Comparison of ENCODE assay signal across 24 cellular contexts in genomic region chr7:76044375-76044774, GRCh38.
"Had no signal": no experiment of that assay in that cellular context is flagged by ENCODE, and none has a peak within 500 bp of the region (broad histone marks: within the 10 kb centered on the region; RNA-seq: fewer than 3 reads in every experiment).

No MANE protein-coding gene starts in this region.

- FAIRE-seq: bronchial epithelial cell had no signal

- ATAC-seq: activated CD8-positive, alpha-beta memory T cell treated with anti-CD3 and anti-CD28 coated beads, Interleukin-2, amount 10 ng/mL, durations not matched to agents 7 days and 5 days; activated CD8-positive, alpha-beta T cell treated with anti-CD3 and anti-CD28 coated beads for 36 hours; gastroesophageal sphincter; natural killer cell treated with Interleukin-12 subunit alpha and Interleukin-12 subunit beta and Interleukin-15 and Interleukin-18, amount 100 ng/mL, for 72 hours; right cardiac atrium had no signal

- H3K4me3 Mint-ChIP-seq: activated CD8-positive, alpha-beta memory T cell treated with anti-CD3 and anti-CD28 coated beads, Interleukin-2, amount 10 ng/mL, durations not matched to agents 7 days and 5 days; activated CD8-positive, alpha-beta T cell treated with anti-CD3 and anti-CD28 coated beads for 36 hours; activated naive CD8-positive, alpha-beta T cell treated with anti-CD3 and anti-CD28 coated beads, Interleukin-2, amount 10 ng/mL, durations not matched to agents 7 days and 5 days; endodermal cell; natural killer cell treated with Interleukin-12 subunit alpha and Interleukin-12 subunit beta and Interleukin-15 and Interleukin-18, amount 100 ng/mL, for 72 hours; T-helper 1 cell treated with Interleukin-12 subunit alpha and Interleukin-12 subunit beta and Interleukin-4 antibody, amounts not matched to agents 30 μg/mL and 1 μg/mL, for 36 hours had no signal

- H2AFZ ChIP-seq: parathyroid adenoma had no signal

- H3K27ac Mint-ChIP-seq: activated CD8-positive, alpha-beta memory T cell treated with anti-CD3 and anti-CD28 coated beads, Interleukin-2, amount 10 ng/mL, durations not matched to agents 7 days and 5 days; activated naive CD8-positive, alpha-beta T cell treated with anti-CD3 and anti-CD28 coated beads, Interleukin-2, amount 10 ng/mL, durations not matched to agents 7 days and 5 days; T-helper 1 cell treated with Interleukin-12 subunit alpha and Interleukin-12 subunit beta and Interleukin-4 antibody, amounts not matched to agents 30 μg/mL and 1 μg/mL, for 36 hours had no signal

- H3K27ac ChIP-seq: coronary artery, esophagus squamous epithelium, gastroesophageal sphincter, parathyroid adenoma, thoracic aorta, upper lobe of left lung had no signal

- H3K27me3 ChIP-seq: esophagus squamous epithelium, gastroesophageal sphincter, upper lobe of left lung had no signal

- H3K4me3 ChIP-seq: coronary artery, esophagus squamous epithelium, gastroesophageal sphincter, thoracic aorta, upper lobe of left lung had no signal

- H3K27me3 Mint-ChIP-seq: activated CD8-positive, alpha-beta memory T cell treated with anti-CD3 and anti-CD28 coated beads, Interleukin-2, amount 10 ng/mL, durations not matched to agents 7 days and 5 days; activated CD8-positive, alpha-beta T cell treated with anti-CD3 and anti-CD28 coated beads for 36 hours; activated naive CD8-positive, alpha-beta T cell treated with anti-CD3 and anti-CD28 coated beads, Interleukin-2, amount 10 ng/mL, durations not matched to agents 7 days and 5 days; natural killer cell treated with Interleukin-12 subunit alpha and Interleukin-12 subunit beta and Interleukin-15 and Interleukin-18, amount 100 ng/mL, for 72 hours had no signal

- H3K9me3 Mint-ChIP-seq: activated CD8-positive, alpha-beta T cell treated with anti-CD3 and anti-CD28 coated beads for 36 hours; activated naive CD8-positive, alpha-beta T cell treated with anti-CD3 and anti-CD28 coated beads, Interleukin-2, amount 10 ng/mL, durations not matched to agents 7 days and 5 days; endodermal cell; T-helper 1 cell treated with Interleukin-12 subunit alpha and Interleukin-12 subunit beta and Interleukin-4 antibody, amounts not matched to agents 30 μg/mL and 1 μg/mL, for 36 hours had no signal

- H3K9me3 ChIP-seq: esophagus squamous epithelium, gastroesophageal sphincter, thoracic aorta, upper lobe of left lung had no signal

- DNase-seq: activated CD4-positive, alpha-beta T cell treated with anti-CD3 and anti-CD28 coated beads for 48 hours; activated CD8-positive, alpha-beta memory T cell treated with anti-CD3 and anti-CD28 coated beads, Interleukin-2, amount 10 ng/mL, durations not matched to agents 7 days and 5 days; activated CD8-positive, alpha-beta T cell treated with anti-CD3 and anti-CD28 coated beads for 36 hours; activated naive CD8-positive, alpha-beta T cell treated with anti-CD3 and anti-CD28 coated beads, Interleukin-2, amount 10 ng/mL, durations not matched to agents 7 days and 5 days; amniotic stem cell; cerebellar nuclear complex; endodermal cell; esophagus squamous epithelium; head of caudate nucleus; hypothalamus; midbrain; nucleus accumbens; right cardiac atrium; stimulated activated CD4-positive, alpha-beta T cell treated with anti-CD3 and anti-CD28 coated beads, Interleukin-4, amount 100 ng/mL, for 24 hours; stimulated activated naive CD4-positive, alpha-beta T cell treated with Interleukin-2 at 50 U/mL for 16 hours; T1000; upper lobe of left lung had no signal

- H3K9ac ChIP-seq: parathyroid adenoma had no signal
